8 cellular contexts compared by ENCODE assay signal in genomic region chr11:63671322-63672155, GRCh38. TPM values are rescaled to one million over a fixed set of nuclear protein-coding genes. Genes with fewer than 3 reads are reported as not detected.
A peak's percentile ranks its signal among the peaks of the same experiment; 100 is the strongest.
DNase-seq lines count a peak whose midpoint lies in the region; ATAC-seq, FAIRE-seq and TF ChIP-seq lines count a peak whose summit lies in the region.

TSS of gene ATL3 (minus strand) at chr11:63671376. CDS start at chr11:63671335, 41 bp downstream.

- peak; percentile 88 for TF ChIP-seq POLR2A in endothelial cell of umbilical vein (IDR thresholded peaks at IDR 0.05; ENCODE audit: low read depth, low read length)

- H3K36me3 ChIP-seq in HUES6 (ENCODE audit: control insufficient read depth, insufficient read depth, low read length) (no peaks in the 10 kb centered on the region), OCI-LY1 (ENCODE audit: insufficient read depth, low read length) (no peaks in the 10 kb centered on the region), endothelial cell of umbilical vein (ENCODE audit: control insufficient read depth in 2 of 2, extremely low read depth in 1 of 2, insufficient read depth in 2 of 2, low read length in 2 of 2) (no peaks in the 10 kb centered on the region)

- CTCF ChIA-PET in Calu3 (lab: Charles Lee) (interaction anchor here (0.6 to 2.5 kb wide), 3 partner anchors 10 to 92 kb away, joined by 4 to 11 read pairs (median 5); partner anchors contain the start of gene RTN3), endothelial cell of umbilical vein (lab: Charles Lee) (interaction anchor here (0.8 to 3.7 kb wide), 9 partner anchors 10 to 97 kb away, joined by 3 to 30 read pairs (median 4); partner anchors contain the start of genes RTN3 and ZFTA)

- peak within 1 kb of the TSS; percentile 67 for H3K4me3 ChIP-seq in HUES6 (ENCODE audit: low read depth, low read length)
- peak within 1 kb of the TSS; percentile 71 for H3K4me3 ChIP-seq in OCI-LY1 (ENCODE audit: low read depth, low read length, poor library complexity, severe bottlenecking)
- peak within 1 kb of the TSS; percentile 73 to 96 (median 76) for H3K4me3 ChIP-seq in endothelial cell of umbilical vein (replicated peaks in 1 of 3; ENCODE audit: insufficient read depth in 1 of 3, low read depth in 1 of 3, low read length in 3 of 3)

- peaks cover 15% of the 10 kb centered on the region for H3K4me1 ChIP-seq in HUES6 (ENCODE audit: control insufficient read depth, insufficient read depth, low read length)
- peaks cover 19% of the 10 kb centered on the region for H3K4me1 ChIP-seq in OCI-LY1 (ENCODE audit: insufficient read depth, low read length, severe bottlenecking)
- H3K4me1 ChIP-seq in endothelial cell of umbilical vein (ENCODE audit: control insufficient read depth, extremely low read depth, insufficient read depth, low read length) = peaks cover 15% of the 10 kb centered on the region

- H3K9me2 ChIP-seq in OCI-LY1 (ENCODE audit: low read depth, low read length) = no peaks in the 10 kb centered on the region

- H3K27ac ChIP-seq in HUES6 (ENCODE audit: low read depth, low read length) (peak within 1 kb of the TSS; percentile 84), OCI-LY1 (ENCODE audit: low read depth, low read length, poor library complexity, severe bottlenecking) (peak within 1 kb of the TSS; percentile 33), endothelial cell of umbilical vein (ENCODE audit: insufficient read depth, low read depth, low read length) (peak within 1 kb of the TSS; percentile 65)

- peaks cover 2% of the 10 kb centered on the region for H3K9me3 Mint-ChIP-seq in Calu3 (ENCODE audit: low read depth, unreplicated experiment)

- BruUV-seq in Calu3 (replicated peaks; lab: Mats Ljungman, UMichigan) (no TSS peak), endothelial cell of umbilical vein (replicated peaks; lab: Mats Ljungman, UMichigan) (no TSS peak)

- H2AFZ ChIP-seq in OCI-LY1 (ENCODE audit: low read length) = no peak within 1 kb of the TSS
- peak within 1 kb of the TSS; percentile 71 for H2AFZ ChIP-seq in endothelial cell of umbilical vein (ENCODE audit: low read depth, low read length)

- peak within 1 kb of the TSS; percentile 75 for H3K4me3 Mint-ChIP-seq in Calu3 (ENCODE audit: low read depth, unreplicated experiment)

- intact Hi-C loops in Calu3 (cut with micrococcal nuclease; ENCODE audit: unreplicated experiment) (no loop called here), endothelial cell of umbilical vein (cut with micrococcal nuclease) (loop anchor here (1.0 kb wide), 2 partner anchors 10 to 67 kb away; partner anchors contain the start of gene RTN3)

- no peaks in the 10 kb centered on the region for H3K27me3 Mint-ChIP-seq in Calu3 (ENCODE audit: unreplicated experiment)

- peak within 1 kb of the TSS; percentile 77 for H3K4me2 ChIP-seq in OCI-LY1 (ENCODE audit: low read length)
- H3K4me2 ChIP-seq in endothelial cell of umbilical vein (ENCODE audit: insufficient read depth, low read length) = peak within 1 kb of the TSS; percentile 99

- H3K27me3 ChIP-seq in HUES6 (ENCODE audit: control insufficient read depth, insufficient read depth, low read length) (no peaks in the 10 kb centered on the region; the same call in 1 of the 2 replicates), OCI-LY1 (ENCODE audit: insufficient read depth, low read length) (no peaks in the 10 kb centered on the region), endothelial cell of umbilical vein (ENCODE audit: control insufficient read depth in 2 of 2, insufficient read depth in 2 of 2, low read length in 2 of 2) (no peaks in the 10 kb centered on the region)

- H3K36me3 Mint-ChIP-seq in Calu3 (ENCODE audit: insufficient read depth, unreplicated experiment) = peaks cover 51% of the 10 kb centered on the region

- TF ChIP-seq CTCF in Calu3 (IDR thresholded peaks at IDR 0.05; ENCODE audit: unreplicated experiment) (no peak), OCI-LY1 (IDR thresholded peaks at IDR 0.05; ENCODE audit: low read length) (no peak), endothelial cell of umbilical vein (IDR thresholded peaks at IDR 0.05; ENCODE audit: extremely low read depth in 1 of 2, insufficient read depth in 1 of 2, low read depth in 1 of 2, low read length in 2 of 2) (peak in 1 of 2 donors; percentile 9)

- no peaks in the 10 kb centered on the region for H3K9me3 ChIP-seq in HUES6 (ENCODE audit: control insufficient read depth, insufficient read depth, low read depth, low read length)
- H3K9me3 ChIP-seq in OCI-LY1 (ENCODE audit: low read length) = no peaks in the 10 kb centered on the region
- H3K9me3 ChIP-seq in endothelial cell of umbilical vein (replicated peaks; ENCODE audit: control insufficient read depth, insufficient read depth, low read length) = no peaks in the 10 kb centered on the region

- H3K9ac ChIP-seq in HUES6 (ENCODE audit: low read length) (peak within 1 kb of the TSS; percentile 63), OCI-LY1 (ENCODE audit: low read length) (peak within 1 kb of the TSS; percentile 74), endothelial cell of umbilical vein (replicated peaks; ENCODE audit: extremely low read depth, insufficient read depth, low read length) (peak within 1 kb of the TSS; percentile 83)

- POLR2A ChIA-PET in endothelial cell of umbilical vein (lab: Charles Lee) = interaction anchor here (2.0 kb wide), 1 partner anchor 10 kb away, joined by 11 read pairs; the partner anchor contains the start of gene RTN3

- peak; percentile 90 for ATAC-seq in GM21447 (IDR thresholded peaks at IDR 0.05; ENCODE audit: unreplicated experiment)

- dilution Hi-C loops in endothelial cell of umbilical vein (cut with MboI; ENCODE audit: extremely low pct_ligation_motif_present, low sequenced_read_pairs) = no loop called here

- FAIRE-seq in endothelial cell of umbilical vein (lab: Jason Lieb, UNC) = peak; percentile 92

- H3K4me1 Mint-ChIP-seq in Calu3 (ENCODE audit: low read depth, unreplicated experiment) = peaks cover 25% of the 10 kb centered on the region

- no peaks in the 10 kb centered on the region for H3F3A ChIP-seq in OCI-LY1 (ENCODE audit: insufficient read depth, low read length)

- peak within 1 kb of the TSS; percentile 84 for H3K27ac Mint-ChIP-seq in Calu3 (ENCODE audit: unreplicated experiment)

- H4K20me1 ChIP-seq in OCI-LY1 (ENCODE audit: insufficient read depth, low read length) = no peaks in the 10 kb centered on the region
- H4K20me1 ChIP-seq in endothelial cell of umbilical vein (replicated peaks; ENCODE audit: control insufficient read depth, extremely low read depth, insufficient read depth, low read length) = peaks cover 3% of the 10 kb centered on the region

- peak; percentile 96 for DNase-seq in Calu3
- DNase-seq in activated T-cell treated with anti-CD3 and anti-CD28 coated beads for 1 hour (ENCODE audit: low read depth) = peak; percentile 95
- DNase-seq in endothelial cell of umbilical vein (ENCODE audit: low read depth, low spot score) = peak; percentile 97
- peak; percentile 96 for DNase-seq in midbrain (lab: John Stamatoyannopoulos, UW)
- DNase-seq in stimulated activated CD8-positive, alpha-beta memory T cell treated with anti-CD3 and anti-CD28 coated beads, Interleukin-15, amount 100 ng/mL, for 48 hours (ENCODE audit: low read depth in 2 of 2) = peak; percentile 86 to 89

- no peaks in the 10 kb centered on the region for H3K9me1 ChIP-seq in endothelial cell of umbilical vein (replicated peaks; ENCODE audit: control insufficient read depth, extremely low read depth, insufficient read depth, low read length)

- peaks cover 11% of the 10 kb centered on the region; the same call in 1 of the 2 replicates for H3K79me2 ChIP-seq in OCI-LY1 (ENCODE audit: insufficient read depth, low read length)
- peaks cover 40% of the 10 kb centered on the region for H3K79me2 ChIP-seq in endothelial cell of umbilical vein (ENCODE audit: control insufficient read depth, insufficient read depth, low read length)

TF ChIP-seq in endothelial cell of umbilical vein, 7 proteins besides CTCF, POLR2A, EP300 and RAD21:
- TF ChIP-seq JUN (IDR thresholded peaks at IDR 0.05; ENCODE audit: borderline replicate concordance, insufficient read depth, insufficient read length, low read depth) (no peak), MAX (IDR thresholded peaks at IDR 0.05; ENCODE audit: insufficient read depth, insufficient read length) (peak; percentile 93), MYC (IDR thresholded peaks at IDR 0.05; ENCODE audit: low read depth, low read length) (peak; percentile 86), FOS (IDR thresholded peaks at IDR 0.05; ENCODE audit: borderline replicate concordance, insufficient read depth, low read length) (no peak), GATA2 (IDR thresholded peaks at IDR 0.05; ENCODE audit: insufficient read depth, insufficient read length, low read depth, low read length) (no peak), POLR2AphosphoS5 (IDR thresholded peaks at IDR 0.05; ENCODE audit: insufficient read depth, low read depth, low read length) (peak; percentile 98)

RNA-seq across cellular contexts. Expression of gene ATL3, which starts in this region (rescaled TPM):
- total RNA-seq in Calu3 (2022) (43.6 and 52.2 TPM in 2 replicates), endothelial cell of umbilical vein (70.0 and 70.2 TPM in 2 replicates)
- polyA plus RNA-seq in endothelial cell of umbilical vein = 21.7 and 25.0 TPM in 2 replicates
- 21.7 and 23.3 TPM in 2 replicates for polyA plus RNA-seq in endothelial cell of umbilical vein (2011; cell fraction: cytosol; rRNA removed)
- 15.1 and 20.7 TPM in 2 replicates for polyA plus RNA-seq in endothelial cell of umbilical vein (2011; cell fraction: nucleus; rRNA removed)
- 24.3 and 33.7 TPM in 2 replicates for polyA plus RNA-seq in endothelial cell of umbilical vein (2012)
- 70.1 and 80.3 TPM in 2 replicates for polyA minus RNA-seq in endothelial cell of umbilical vein
- polyA minus RNA-seq in endothelial cell of umbilical vein (2011; cell fraction: cytosol; rRNA and poly(A)+ RNA removed) = 45.2 TPM
- polyA minus RNA-seq in endothelial cell of umbilical vein (2011; cell fraction: nucleus; rRNA and poly(A)+ RNA removed) = 13.4 and 21.4 TPM in 2 replicates

Comparison
In these comparisons a context has a peak if more than half of its experiments do, and no peak if none do; other contexts are left out.
1. Peak in every context shown above with its lines: DNase-seq, ATAC-seq, H3K4me3 ChIP-seq and H3K27ac ChIP-seq.
2. H3K27ac ChIP-seq: peak in every context shown above with its lines; median percentile 84 in HUES6; 65 in endothelial cell of umbilical vein; 33 in OCI-LY1.